ENCODE assay signal across 20 cellular contexts in the genomic region with DNA sequence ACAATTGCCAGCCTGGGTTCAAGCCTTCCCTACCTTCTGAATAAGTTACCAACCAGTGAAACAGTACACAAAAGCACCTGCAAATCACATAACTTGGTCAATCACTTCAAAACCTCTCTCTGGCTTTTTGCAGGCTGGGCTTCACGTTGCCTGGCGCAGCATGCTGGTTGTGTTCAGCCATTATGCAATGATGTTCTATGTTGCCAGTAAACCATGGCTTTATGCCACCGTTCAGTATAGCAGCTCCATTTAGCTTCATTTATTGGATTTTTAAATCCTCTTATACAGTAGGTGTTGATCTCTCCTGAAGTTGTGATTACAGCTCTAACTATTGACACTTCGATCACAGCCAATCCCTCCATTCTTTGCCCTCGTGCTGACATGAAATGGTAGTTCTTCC.
A peak's percentile ranks its signal among the peaks of the same experiment; 100 is the strongest.
DNase-seq lines count a peak whose midpoint lies in the region; ATAC-seq and TF ChIP-seq lines count a peak whose summit lies in the region.
"Had no signal": no experiment of that assay in that cellular context is flagged by ENCODE, and none has a peak within 500 bp of the region (broad histone marks: within the 10 kb centered on the region; RNA-seq: fewer than 3 reads in every experiment).

No MANE protein-coding gene starts in this region.

- H3K4me1 ChIP-seq in breast epithelium (no peaks in the 10 kb centered on the region), gastroesophageal sphincter (peaks cover 0 to 19% (median 3%) of the 10 kb centered on the region in 3 donors), sigmoid colon (peaks cover 0 to 54% (median 29%) of the 10 kb centered on the region in 4 donors)

- CTCF ChIA-PET in Calu3 (lab: Charles Lee): interaction anchor here (0.6 to 1.4 kb wide), 3 partner anchors 70 to 1262 kb away, joined by 3 to 5 read pairs (median 3); no protein-coding TSS in a partner anchor

- H3K27me3 ChIP-seq in breast epithelium: no peaks in the 10 kb centered on the region
- no peaks in the 10 kb centered on the region for H3K27me3 ChIP-seq in gastroesophageal sphincter
- no peaks in the 10 kb centered on the region for H3K27me3 ChIP-seq in sigmoid colon

- H3K4me3 Mint-ChIP-seq in Calu3 (ENCODE audit: low read depth, unreplicated experiment): no peak overlapping the region
- H3K4me3 Mint-ChIP-seq: activated CD4-positive, alpha-beta memory T cell treated with anti-CD3 and anti-CD28 coated beads, Interleukin-2, amount 10 ng/mL, durations not matched to agents 7 days and 5 days; activated naive CD8-positive, alpha-beta T cell had no signal

- no peak for TF ChIP-seq CTCF in Calu3 (IDR thresholded peaks at IDR 0.05; ENCODE audit: unreplicated experiment)
- no peak for TF ChIP-seq CTCF in breast epithelium (IDR thresholded peaks at IDR 0.05)
- TF ChIP-seq CTCF in gastroesophageal sphincter (IDR thresholded peaks at IDR 0.05): no peak
- TF ChIP-seq CTCF in sigmoid colon (IDR thresholded peaks at IDR 0.05): no peak

- DNase-seq in Calu3 (peak; percentile 26), breast epithelium (ENCODE audit: low spot score in 2 of 2) (peak in 1 of 2 donors; percentile 48), sigmoid colon (peak; percentile 69), NCI-H1417 treated with DMSO at 0.1 percent for 48 hours (lab: John Stamatoyannopoulos, UW) (no peak), NCI-H187 treated with DMSO at 0.1 percent for 48 hours (lab: John Stamatoyannopoulos, UW) (no peak), NCI-H1048 (lab: John Stamatoyannopoulos, UW) (no peak)
- DNase-seq: activated CD4-positive, alpha-beta memory T cell treated with anti-CD3 and anti-CD28 coated beads, Interleukin-2, amount 10 ng/mL, durations not matched to agents 7 days and 5 days; activated T-cell treated with anti-CD3 and anti-CD28 coated beads, Interleukin-2, amount 50 U/mL, for 48 hours; cerebellar nuclear complex; GDM1; KBM-7; mesendoderm; NCI-H1092; NK-92 treated with Interleukin-12 subunit alpha and Interleukin-12 subunit beta, amount 100 ng/mL, for 24 hours; SW 1271 had no signal

- H3K27ac Mint-ChIP-seq in Calu3 (ENCODE audit: unreplicated experiment): peak overlapping the region; percentile 94
- H3K27ac Mint-ChIP-seq: activated CD4-positive, alpha-beta memory T cell treated with anti-CD3 and anti-CD28 coated beads, Interleukin-2, amount 10 ng/mL, durations not matched to agents 7 days and 5 days; activated naive CD8-positive, alpha-beta T cell had no signal

- H3K4me1 Mint-ChIP-seq in Calu3 (ENCODE audit: low read depth, unreplicated experiment): peaks cover 42% of the 10 kb centered on the region
- H3K4me1 Mint-ChIP-seq: activated CD4-positive, alpha-beta memory T cell treated with anti-CD3 and anti-CD28 coated beads, Interleukin-2, amount 10 ng/mL, durations not matched to agents 7 days and 5 days had no signal

- TF ChIP-seq EP300 in gastroesophageal sphincter (IDR thresholded peaks at IDR 0.05): no peak
- no peak for TF ChIP-seq EP300 in sigmoid colon (IDR thresholded peaks at IDR 0.05)

- H3K9me3 Mint-ChIP-seq in Calu3 (ENCODE audit: low read depth, unreplicated experiment): no peaks in the 10 kb centered on the region
- H3K9me3 Mint-ChIP-seq: activated CD4-positive, alpha-beta memory T cell treated with anti-CD3 and anti-CD28 coated beads, Interleukin-2, amount 10 ng/mL, durations not matched to agents 7 days and 5 days had no signal

- no TSS peak for BruUV-seq in Calu3 (replicated peaks; lab: Mats Ljungman, UMichigan)

- ATAC-seq in gastroesophageal sphincter: peak; percentile 61
- no peak for ATAC-seq in SK-N-SH treated with all-trans-retinoic acid at 6 μM for 48 hours

- H3K4me3 ChIP-seq in breast epithelium (peak overlapping the region in 1 of 3 donors; percentile 10), gastroesophageal sphincter (no peak overlapping the region), sigmoid colon (no peak overlapping the region)
- H3K4me3 ChIP-seq: skin epidermis had no signal

- H3K27ac ChIP-seq in breast epithelium (peak overlapping the region; percentile 43 to 59), gastroesophageal sphincter (peak overlapping the region in 3 of 4 donors; percentile 7 to 14 (median 14)), sigmoid colon (peak overlapping the region in 3 of 4 donors; percentile 76 to 81 (median 79))
- H3K27ac ChIP-seq: RWPE1 had no signal

- TF ChIP-seq POLR2A in breast epithelium (IDR thresholded peaks at IDR 0.05): no peak
- TF ChIP-seq POLR2A in gastroesophageal sphincter (IDR thresholded peaks at IDR 0.05): no peak
- no peak for TF ChIP-seq POLR2A in sigmoid colon (IDR thresholded peaks at IDR 0.05)

- intact Hi-C loops in Calu3 (cut with micrococcal nuclease; ENCODE audit: unreplicated experiment): loop anchor here (1.0 kb wide), 1 partner anchor 16 kb away; no protein-coding TSS in a partner anchor
- intact Hi-C loops in breast epithelium (cut with DNase I; ENCODE audit: low total_unique reads): no loop called here
- intact Hi-C loops in sigmoid colon (cut with DNase I): loop anchor here (5.0 to 10.0 kb wide), 2 partner anchors 49 to 237 kb away; a partner anchor contains a TSS

- H3K9me3 ChIP-seq in breast epithelium: no peaks in the 10 kb centered on the region
- H3K9me3 ChIP-seq in gastroesophageal sphincter: no peaks in the 10 kb centered on the region
- H3K9me3 ChIP-seq in sigmoid colon: no peaks in the 10 kb centered on the region

- WGBS in gastroesophageal sphincter (ENCODE audit: low coverage in 1 of 2), 2 donors: 56 to 67% methylated on average over 5 of the region's 5 CpGs
- 74 to 83% methylated on average over 5 of the region's 5 CpGs for WGBS in sigmoid colon, 2 donors

- no peaks in the 10 kb centered on the region for H3K27me3 Mint-ChIP-seq in Calu3 (ENCODE audit: unreplicated experiment)
- H3K27me3 Mint-ChIP-seq: activated CD4-positive, alpha-beta memory T cell treated with anti-CD3 and anti-CD28 coated beads, Interleukin-2, amount 10 ng/mL, durations not matched to agents 7 days and 5 days; activated naive CD8-positive, alpha-beta T cell had no signal

- H3K36me3 Mint-ChIP-seq in Calu3 (ENCODE audit: insufficient read depth, unreplicated experiment): no peaks in the 10 kb centered on the region
- H3K36me3 Mint-ChIP-seq: activated naive CD8-positive, alpha-beta T cell had no signal

- H3K36me3 ChIP-seq in breast epithelium (no peaks in the 10 kb centered on the region), gastroesophageal sphincter (no peaks in the 10 kb centered on the region), sigmoid colon (no peaks in the 10 kb centered on the region)

TF ChIP-seq in SK-N-SH treated with all-trans-retinoic acid at 6 μM for 48 hours, 23 proteins besides CTCF, POLR2A, EP300 and RAD21:
- no peak for TF ChIP-seq CSDC2 (CRISPR knock-in tag; IDR thresholded peaks at IDR 0.05)
- TF ChIP-seq RARB (CRISPR knock-in tag; IDR thresholded peaks at IDR 0.05): no peak
- TF ChIP-seq GLIS3 (CRISPR knock-in tag; IDR thresholded peaks at IDR 0.05): no peak
- TF ChIP-seq ZC3H10 (CRISPR knock-in tag; IDR thresholded peaks at IDR 0.05): no peak
- TF ChIP-seq, protein P1, sequence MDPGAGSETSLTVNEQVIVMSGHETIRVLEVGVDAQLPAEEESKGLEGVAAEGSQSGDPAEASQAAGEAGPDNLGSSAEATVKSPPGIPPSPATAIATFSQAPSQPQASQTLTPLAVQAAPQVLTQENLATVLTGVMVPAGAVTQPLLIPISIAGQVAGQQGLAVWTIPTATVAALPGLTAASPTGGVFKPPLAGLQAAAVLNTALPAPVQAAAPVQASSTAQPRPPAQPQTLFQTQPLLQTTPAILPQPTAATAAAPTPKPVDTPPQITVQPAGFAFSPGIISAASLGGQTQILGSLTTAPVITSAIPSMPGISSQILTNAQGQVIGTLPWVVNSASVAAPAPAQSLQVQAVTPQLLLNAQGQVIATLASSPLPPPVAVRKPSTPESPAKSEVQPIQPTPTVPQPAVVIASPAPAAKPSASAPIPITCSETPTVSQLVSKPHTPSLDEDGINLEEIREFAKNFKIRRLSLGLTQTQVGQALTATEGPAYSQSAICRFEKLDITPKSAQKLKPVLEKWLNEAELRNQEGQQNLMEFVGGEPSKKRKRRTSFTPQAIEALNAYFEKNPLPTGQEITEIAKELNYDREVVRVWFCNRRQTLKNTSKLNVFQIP (CRISPR knock-in tag; IDR thresholded peaks at IDR 0.05; ENCODE audit: borderline replicate concordance, low read depth): no peak
- TF ChIP-seq ZFP3 (CRISPR knock-in tag; IDR thresholded peaks at IDR 0.05): no peak
- TF ChIP-seq TCF4 (CRISPR knock-in tag; IDR thresholded peaks at IDR 0.05; ENCODE audit: borderline replicate concordance): no peak
- TF ChIP-seq ARNTL (CRISPR knock-in tag; IDR thresholded peaks at IDR 0.05; ENCODE audit: borderline replicate concordance, low read depth): no peak
- TF ChIP-seq, protein P2, sequence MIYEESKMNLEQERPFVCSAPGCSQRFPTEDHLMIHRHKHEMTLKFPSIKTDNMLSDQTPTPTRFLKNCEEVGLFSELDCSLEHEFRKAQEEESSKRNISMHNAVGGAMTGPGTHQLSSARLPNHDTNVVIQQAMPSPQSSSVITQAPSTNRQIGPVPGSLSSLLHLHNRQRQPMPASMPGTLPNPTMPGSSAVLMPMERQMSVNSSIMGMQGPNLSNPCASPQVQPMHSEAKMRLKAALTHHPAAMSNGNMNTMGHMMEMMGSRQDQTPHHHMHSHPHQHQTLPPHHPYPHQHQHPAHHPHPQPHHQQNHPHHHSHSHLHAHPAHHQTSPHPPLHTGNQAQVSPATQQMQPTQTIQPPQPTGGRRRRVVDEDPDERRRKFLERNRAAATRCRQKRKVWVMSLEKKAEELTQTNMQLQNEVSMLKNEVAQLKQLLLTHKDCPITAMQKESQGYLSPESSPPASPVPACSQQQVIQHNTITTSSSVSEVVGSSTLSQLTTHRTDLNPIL (CRISPR knock-in tag; IDR thresholded peaks at IDR 0.05; ENCODE audit: low read depth): no peak
- TF ChIP-seq PPARA (CRISPR knock-in tag; IDR thresholded peaks at IDR 0.05; ENCODE audit: borderline replicate concordance): no peak
- TF ChIP-seq, protein P3, sequence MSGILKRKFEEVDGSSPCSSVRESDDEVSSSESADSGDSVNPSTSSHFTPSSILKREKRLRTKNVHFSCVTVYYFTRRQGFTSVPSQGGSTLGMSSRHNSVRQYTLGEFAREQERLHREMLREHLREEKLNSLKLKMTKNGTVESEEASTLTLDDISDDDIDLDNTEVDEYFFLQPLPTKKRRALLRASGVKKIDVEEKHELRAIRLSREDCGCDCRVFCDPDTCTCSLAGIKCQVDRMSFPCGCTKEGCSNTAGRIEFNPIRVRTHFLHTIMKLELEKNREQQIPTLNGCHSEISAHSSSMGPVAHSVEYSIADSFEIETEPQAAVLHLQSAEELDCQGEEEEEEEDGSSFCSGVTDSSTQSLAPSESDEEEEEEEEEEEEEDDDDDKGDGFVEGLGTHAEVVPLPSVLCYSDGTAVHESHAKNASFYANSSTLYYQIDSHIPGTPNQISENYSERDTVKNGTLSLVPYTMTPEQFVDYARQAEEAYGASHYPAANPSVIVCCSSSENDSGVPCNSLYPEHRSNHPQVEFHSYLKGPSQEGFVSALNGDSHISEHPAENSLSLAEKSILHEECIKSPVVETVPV (CRISPR knock-in tag; IDR thresholded peaks at IDR 0.05): no peak

Comparison
In these comparisons a context has a peak if more than half of its experiments do, and no peak if none do; other contexts are left out.
1. DNase-seq: peak in Calu3 (single experiment) and sigmoid colon (single experiment); none in NCI-H1417 treated with DMSO at 0.1 percent for 48 hours (single experiment), NCI-H187 treated with DMSO at 0.1 percent for 48 hours (single experiment) and NCI-H1048 (single experiment).
2. H3K27ac ChIP-seq: peak in every context shown above with its lines; median percentile 79 in sigmoid colon; 51 in breast epithelium; 14 in gastroesophageal sphincter.